2 cellular contexts compared by ENCODE assay signal in the genomic region with DNA sequence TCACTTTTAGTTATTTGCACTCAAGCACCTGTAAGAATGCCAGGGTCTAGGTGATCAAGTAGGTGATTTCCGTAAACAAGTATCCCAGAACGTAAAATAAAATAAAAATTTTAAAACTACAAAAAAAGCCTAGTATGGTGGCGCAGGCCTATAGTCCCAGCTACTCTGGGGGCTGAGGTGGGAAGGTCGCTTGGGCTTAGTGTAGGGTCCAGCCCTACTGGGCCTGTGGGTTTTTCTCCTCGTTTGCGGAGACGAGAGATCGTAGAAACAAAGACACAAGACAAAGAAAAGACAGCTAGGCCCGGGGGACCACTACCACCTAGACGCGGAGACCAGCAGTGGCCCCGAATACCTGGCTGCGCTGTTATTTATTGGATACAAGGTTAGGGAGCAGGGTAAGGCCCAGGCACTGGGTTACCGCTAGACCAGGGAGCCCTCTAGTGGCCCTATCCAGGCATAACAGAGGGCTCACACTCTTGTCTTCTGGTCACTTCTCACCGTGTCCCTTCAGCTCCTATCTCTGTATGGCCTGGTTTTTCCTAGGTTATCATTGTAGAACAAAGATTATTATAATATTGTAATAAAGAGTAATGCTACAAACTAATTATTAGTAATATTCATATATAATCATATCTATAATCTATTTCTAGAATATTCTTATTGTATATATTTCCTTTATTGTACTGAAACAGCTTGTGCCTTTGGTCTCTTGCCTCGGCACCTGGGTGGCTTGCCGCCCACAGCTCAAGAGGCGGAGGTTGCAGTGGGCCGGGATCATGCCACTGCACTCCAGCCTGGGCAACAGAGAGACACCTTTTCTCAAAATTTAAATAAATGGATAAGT.
TF ChIP-seq lines count a peak whose summit lies in the region.

No MANE protein-coding gene starts in this region.

TF ChIP-seq in Ishikawa, 13 proteins besides CTCF, POLR2A, EP300 and RAD21:
- TF ChIP-seq CEBPB (IDR thresholded peaks at IDR 0.05), result no peak
- TF ChIP-seq, protein P1, sequence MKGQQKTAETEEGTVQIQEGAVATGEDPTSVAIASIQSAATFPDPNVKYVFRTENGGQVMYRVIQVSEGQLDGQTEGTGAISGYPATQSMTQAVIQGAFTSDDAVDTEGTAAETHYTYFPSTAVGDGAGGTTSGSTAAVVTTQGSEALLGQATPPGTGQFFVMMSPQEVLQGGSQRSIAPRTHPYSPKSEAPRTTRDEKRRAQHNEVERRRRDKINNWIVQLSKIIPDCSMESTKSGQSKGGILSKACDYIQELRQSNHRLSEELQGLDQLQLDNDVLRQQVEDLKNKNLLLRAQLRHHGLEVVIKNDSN (IDR thresholded peaks at IDR 0.05), result no peak
- TF ChIP-seq TEAD4 (IDR thresholded peaks at IDR 0.05), result no peak
- no peak for TF ChIP-seq TAF1 (IDR thresholded peaks at IDR 0.05; ENCODE audit: low read depth)
- no peak for TF ChIP-seq EGR1 (IDR thresholded peaks at IDR 0.05)
- TF ChIP-seq, protein P2, sequence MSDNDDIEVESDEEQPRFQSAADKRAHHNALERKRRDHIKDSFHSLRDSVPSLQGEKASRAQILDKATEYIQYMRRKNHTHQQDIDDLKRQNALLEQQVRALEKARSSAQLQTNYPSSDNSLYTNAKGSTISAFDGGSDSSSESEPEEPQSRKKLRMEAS (IDR thresholded peaks at IDR 0.05), result no peak
- TF ChIP-seq YY1 (IDR thresholded peaks at IDR 0.05; ENCODE audit: low read depth), result no peak
- TF ChIP-seq ZBTB7A (IDR thresholded peaks at IDR 0.05; ENCODE audit: low read depth), result no peak
- no peak for TF ChIP-seq FOXM1 (IDR thresholded peaks at IDR 0.05; ENCODE audit: borderline replicate concordance, low read depth)
- TF ChIP-seq NFIC (IDR thresholded peaks at IDR 0.05), result no peak
- TF ChIP-seq, protein P3, sequence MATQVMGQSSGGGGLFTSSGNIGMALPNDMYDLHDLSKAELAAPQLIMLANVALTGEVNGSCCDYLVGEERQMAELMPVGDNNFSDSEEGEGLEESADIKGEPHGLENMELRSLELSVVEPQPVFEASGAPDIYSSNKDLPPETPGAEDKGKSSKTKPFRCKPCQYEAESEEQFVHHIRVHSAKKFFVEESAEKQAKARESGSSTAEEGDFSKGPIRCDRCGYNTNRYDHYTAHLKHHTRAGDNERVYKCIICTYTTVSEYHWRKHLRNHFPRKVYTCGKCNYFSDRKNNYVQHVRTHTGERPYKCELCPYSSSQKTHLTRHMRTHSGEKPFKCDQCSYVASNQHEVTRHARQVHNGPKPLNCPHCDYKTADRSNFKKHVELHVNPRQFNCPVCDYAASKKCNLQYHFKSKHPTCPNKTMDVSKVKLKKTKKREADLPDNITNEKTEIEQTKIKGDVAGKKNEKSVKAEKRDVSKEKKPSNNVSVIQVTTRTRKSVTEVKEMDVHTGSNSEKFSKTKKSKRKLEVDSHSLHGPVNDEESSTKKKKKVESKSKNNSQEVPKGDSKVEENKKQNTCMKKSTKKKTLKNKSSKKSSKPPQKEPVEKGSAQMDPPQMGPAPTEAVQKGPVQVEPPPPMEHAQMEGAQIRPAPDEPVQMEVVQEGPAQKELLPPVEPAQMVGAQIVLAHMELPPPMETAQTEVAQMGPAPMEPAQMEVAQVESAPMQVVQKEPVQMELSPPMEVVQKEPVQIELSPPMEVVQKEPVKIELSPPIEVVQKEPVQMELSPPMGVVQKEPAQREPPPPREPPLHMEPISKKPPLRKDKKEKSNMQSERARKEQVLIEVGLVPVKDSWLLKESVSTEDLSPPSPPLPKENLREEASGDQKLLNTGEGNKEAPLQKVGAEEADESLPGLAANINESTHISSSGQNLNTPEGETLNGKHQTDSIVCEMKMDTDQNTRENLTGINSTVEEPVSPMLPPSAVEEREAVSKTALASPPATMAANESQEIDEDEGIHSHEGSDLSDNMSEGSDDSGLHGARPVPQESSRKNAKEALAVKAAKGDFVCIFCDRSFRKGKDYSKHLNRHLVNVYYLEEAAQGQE (IDR thresholded peaks at IDR 0.05; ENCODE audit: low read depth), result no peak
- TF ChIP-seq CREB1 (IDR thresholded peaks at IDR 0.05; ENCODE audit: low read depth), result no peak

TF ChIP-seq in K562, 482 proteins besides CTCF, POLR2A, EP300 and RAD21:
- TF ChIP-seq SOX6 (IDR thresholded peaks at IDR 0.05), result no peak
- TF ChIP-seq, protein P4, sequence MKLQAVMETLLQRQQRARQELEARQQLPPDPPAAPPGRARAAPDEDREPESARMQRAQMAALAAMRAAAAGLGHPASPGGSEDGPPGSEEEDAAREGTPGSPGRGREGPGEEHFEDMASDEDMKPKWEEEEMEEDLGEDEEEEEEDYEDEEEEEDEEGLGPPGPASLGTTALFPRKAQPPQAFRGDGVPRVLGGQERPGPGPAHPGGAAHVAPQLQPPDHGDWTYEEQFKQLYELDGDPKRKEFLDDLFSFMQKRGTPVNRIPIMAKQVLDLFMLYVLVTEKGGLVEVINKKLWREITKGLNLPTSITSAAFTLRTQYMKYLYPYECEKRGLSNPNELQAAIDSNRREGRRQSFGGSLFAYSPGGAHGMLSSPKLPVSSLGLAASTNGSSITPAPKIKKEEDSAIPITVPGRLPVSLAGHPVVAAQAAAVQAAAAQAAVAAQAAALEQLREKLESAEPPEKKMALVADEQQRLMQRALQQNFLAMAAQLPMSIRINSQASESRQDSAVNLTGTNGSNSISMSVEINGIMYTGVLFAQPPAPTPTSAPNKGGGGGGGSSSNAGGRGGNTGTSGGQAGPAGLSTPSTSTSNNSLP (IDR thresholded peaks at IDR 0.05; ENCODE audit: borderline replicate concordance, low read depth, low read length), result no peak
- TF ChIP-seq XRCC3 (IDR thresholded peaks at IDR 0.05), result no peak
- TF ChIP-seq, protein P5, sequence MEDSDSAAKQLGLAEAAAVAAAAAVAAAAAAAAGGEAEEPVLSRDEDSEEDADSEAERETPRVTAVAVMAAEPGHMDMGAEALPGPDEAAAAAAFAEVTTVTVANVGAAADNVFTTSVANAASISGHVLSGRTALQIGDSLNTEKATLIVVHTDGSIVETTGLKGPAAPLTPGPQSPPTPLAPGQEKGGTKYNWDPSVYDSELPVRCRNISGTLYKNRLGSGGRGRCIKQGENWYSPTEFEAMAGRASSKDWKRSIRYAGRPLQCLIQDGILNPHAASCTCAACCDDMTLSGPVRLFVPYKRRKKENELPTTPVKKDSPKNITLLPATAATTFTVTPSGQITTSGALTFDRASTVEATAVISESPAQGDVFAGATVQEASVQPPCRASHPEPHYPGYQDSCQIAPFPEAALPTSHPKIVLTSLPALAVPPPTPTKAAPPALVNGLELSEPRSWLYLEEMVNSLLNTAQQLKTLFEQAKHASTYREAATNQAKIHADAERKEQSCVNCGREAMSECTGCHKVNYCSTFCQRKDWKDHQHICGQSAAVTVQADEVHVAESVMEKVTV (CRISPR knock-in tag; IDR thresholded peaks at IDR 0.05), result peak; percentile 27; the same call in 1 of the 2 replicates
- TF ChIP-seq RFX1 (IDR thresholded peaks at IDR 0.05), result no peak
- TF ChIP-seq SMC3 (conservative IDR thresholded peaks at IDR 0.05; ENCODE audit: insufficient read depth, low read depth, low read length), result peak; percentile 72
- TF ChIP-seq RB1 (IDR thresholded peaks at IDR 0.05; ENCODE audit: low read depth), result 0 out of 2 replicates have a peak, but pooled peaks have one; percentile 19
- no peak for TF ChIP-seq ZNF507 (tag; conservative IDR thresholded peaks at IDR 0.05)
- no peak for TF ChIP-seq FOSL1 (tag; conservative IDR thresholded peaks at IDR 0.05)
- TF ChIP-seq SREBF1 (IDR thresholded peaks at IDR 0.05; ENCODE audit: borderline replicate concordance, low read depth, low read length), result no peak
- TF ChIP-seq CC2D1A (IDR thresholded peaks at IDR 0.05), result 0 out of 2 replicates have a peak, but pooled peaks have one; percentile 20
